1 cellular context compared by ENCODE assay signal in the genomic region with DNA sequence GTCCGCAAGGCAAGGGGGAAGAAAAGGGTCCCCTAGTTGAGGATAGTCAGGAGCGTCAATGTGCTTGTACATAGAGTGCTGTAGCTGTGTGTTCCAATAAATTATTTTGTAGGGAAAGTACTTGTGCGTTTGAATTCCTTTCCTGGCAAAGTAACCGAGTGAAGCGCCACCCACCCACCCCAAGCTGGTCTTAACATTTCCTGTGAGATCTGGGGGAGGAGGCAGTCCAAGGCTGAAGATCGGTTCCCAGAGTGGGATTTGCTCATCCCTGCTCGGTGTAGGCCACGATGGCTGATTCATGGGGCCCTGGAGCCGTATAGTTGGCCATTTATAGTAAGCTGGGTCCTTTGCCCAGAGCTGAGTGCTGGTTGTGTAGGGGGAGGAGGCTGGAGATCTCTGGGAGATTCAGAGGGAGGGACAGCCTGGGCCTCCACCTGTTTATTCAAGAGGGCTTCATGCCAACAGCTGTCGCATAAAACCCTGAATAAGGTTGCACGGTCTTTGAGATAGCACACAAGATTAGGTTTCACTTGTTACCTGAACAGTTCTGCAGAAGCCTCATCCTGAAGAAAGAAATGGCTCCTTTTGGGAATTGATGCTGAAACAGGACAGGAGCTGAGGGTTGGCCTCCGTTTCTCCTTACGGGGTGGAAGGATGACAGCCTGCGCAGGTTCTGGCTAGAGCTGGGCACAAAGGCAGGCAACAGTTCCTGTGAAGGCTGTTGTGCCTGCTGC.
TF ChIP-seq lines count a peak whose summit lies in the region.

No MANE protein-coding gene starts in this region.

TF ChIP-seq in HepG2, 621 proteins besides CTCF, POLR2A, EP300 and RAD21 (continued from another document and continues in another):
- TF ChIP-seq ZNF629 (CRISPR knock-in tag; conservative IDR thresholded peaks at IDR 0.05) (no peak), KAT8 (CRISPR knock-in tag; IDR thresholded peaks at IDR 0.05) (no peak), MYC (CRISPR knock-in tag; IDR thresholded peaks at IDR 0.05; ENCODE audit: borderline replicate concordance) (no peak), PTBP1 (IDR thresholded peaks at IDR 0.05; ENCODE audit: low read depth, low read length, poor library complexity, severe bottlenecking) (no peak), ELF3 (CRISPR knock-in tag; IDR thresholded peaks at IDR 0.05) (no peak), NFIC (IDR thresholded peaks at IDR 0.05; ENCODE audit: low read length) (peak; percentile 39; the same call in 1 of the 2 replicates), RFXANK (CRISPR knock-in tag; IDR thresholded peaks at IDR 0.05) (no peak), TEAD2 (CRISPR knock-in tag; IDR thresholded peaks at IDR 0.05) (no peak), CHD2 (IDR thresholded peaks at IDR 0.05; ENCODE audit: low read depth, low read length) (no peak), TSC22D2 (CRISPR knock-in tag; IDR thresholded peaks at IDR 0.05; ENCODE audit: borderline replicate concordance) (no peak), SIN3A (IDR thresholded peaks at IDR 0.05; ENCODE audit: borderline replicate concordance, low read depth, low read length) (0 out of 2 replicates have a peak, but pooled peaks have one; percentile 56), SMYD3 (CRISPR knock-in tag; IDR thresholded peaks at IDR 0.05) (no peak), REXO4 (CRISPR knock-in tag; IDR thresholded peaks at IDR 0.05; ENCODE audit: borderline replicate concordance) (0 out of 2 replicates have a peak, but pooled peaks have one; percentile 17), MXI1 (IDR thresholded peaks at IDR 0.05; ENCODE audit: borderline replicate concordance, low read depth, low read length) (no peak), TEAD3 (CRISPR knock-in tag; optimal IDR thresholded peaks at IDR 0.05; ENCODE audit: borderline replicate concordance) (peak; percentile 5), ZNF136 (CRISPR knock-in tag; IDR thresholded peaks at IDR 0.05; ENCODE audit: low read depth) (no peak), SALL2 (CRISPR knock-in tag; IDR thresholded peaks at IDR 0.05) (no peak), YY1 (IDR thresholded peaks at IDR 0.05; ENCODE audit: insufficient read depth, insufficient replicate concordance, low read depth, low read length) (no peak), ZNF225 (CRISPR knock-in tag; IDR thresholded peaks at IDR 0.05) (no peak), ZNF619 (CRISPR knock-in tag; IDR thresholded peaks at IDR 0.05) (0 out of 2 replicates have a peak, but pooled peaks have one; percentile 37), GATA4 (IDR thresholded peaks at IDR 0.05; ENCODE audit: borderline replicate concordance, low read depth) (0 out of 2 replicates have a peak, but pooled peaks have one; percentile 8), ZNF124 (CRISPR knock-in tag; IDR thresholded peaks at IDR 0.05) (no peak), NFYC (CRISPR knock-in tag; IDR thresholded peaks at IDR 0.05) (no peak), ZNF703 (CRISPR knock-in tag; IDR thresholded peaks at IDR 0.05; ENCODE audit: borderline replicate concordance) (no peak), ZNF549 (CRISPR knock-in tag; IDR thresholded peaks at IDR 0.05) (no peak)
- TF ChIP-seq, protein P1, sequence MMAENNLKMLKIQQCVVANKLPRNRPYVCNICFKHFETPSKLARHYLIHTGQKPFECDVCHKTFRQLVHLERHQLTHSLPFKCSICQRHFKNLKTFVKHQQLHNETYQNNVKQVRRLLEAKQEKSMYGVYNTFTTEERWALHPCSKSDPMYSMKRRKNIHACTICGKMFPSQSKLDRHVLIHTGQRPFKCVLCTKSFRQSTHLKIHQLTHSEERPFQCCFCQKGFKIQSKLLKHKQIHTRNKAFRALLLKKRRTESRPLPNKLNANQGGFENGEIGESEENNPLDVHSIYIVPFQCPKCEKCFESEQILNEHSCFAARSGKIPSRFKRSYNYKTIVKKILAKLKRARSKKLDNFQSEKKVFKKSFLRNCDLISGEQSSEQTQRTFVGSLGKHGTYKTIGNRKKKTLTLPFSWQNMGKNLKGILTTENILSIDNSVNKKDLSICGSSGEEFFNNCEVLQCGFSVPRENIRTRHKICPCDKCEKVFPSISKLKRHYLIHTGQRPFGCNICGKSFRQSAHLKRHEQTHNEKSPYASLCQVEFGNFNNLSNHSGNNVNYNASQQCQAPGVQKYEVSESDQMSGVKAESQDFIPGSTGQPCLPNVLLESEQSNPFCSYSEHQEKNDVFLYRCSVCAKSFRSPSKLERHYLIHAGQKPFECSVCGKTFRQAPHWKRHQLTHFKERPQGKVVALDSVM (CRISPR knock-in tag; IDR thresholded peaks at IDR 0.05): peak; percentile 10; the same call in 1 of the 2 replicates
- TF ChIP-seq, protein P2, sequence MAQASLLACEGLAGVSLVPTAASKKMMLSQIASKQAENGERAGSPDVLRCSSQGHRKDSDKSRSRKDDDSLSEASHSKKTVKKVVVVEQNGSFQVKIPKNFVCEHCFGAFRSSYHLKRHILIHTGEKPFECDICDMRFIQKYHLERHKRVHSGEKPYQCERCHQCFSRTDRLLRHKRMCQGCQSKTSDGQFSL (CRISPR knock-in tag; IDR thresholded peaks at IDR 0.05): no peak
- TF ChIP-seq, protein P3, sequence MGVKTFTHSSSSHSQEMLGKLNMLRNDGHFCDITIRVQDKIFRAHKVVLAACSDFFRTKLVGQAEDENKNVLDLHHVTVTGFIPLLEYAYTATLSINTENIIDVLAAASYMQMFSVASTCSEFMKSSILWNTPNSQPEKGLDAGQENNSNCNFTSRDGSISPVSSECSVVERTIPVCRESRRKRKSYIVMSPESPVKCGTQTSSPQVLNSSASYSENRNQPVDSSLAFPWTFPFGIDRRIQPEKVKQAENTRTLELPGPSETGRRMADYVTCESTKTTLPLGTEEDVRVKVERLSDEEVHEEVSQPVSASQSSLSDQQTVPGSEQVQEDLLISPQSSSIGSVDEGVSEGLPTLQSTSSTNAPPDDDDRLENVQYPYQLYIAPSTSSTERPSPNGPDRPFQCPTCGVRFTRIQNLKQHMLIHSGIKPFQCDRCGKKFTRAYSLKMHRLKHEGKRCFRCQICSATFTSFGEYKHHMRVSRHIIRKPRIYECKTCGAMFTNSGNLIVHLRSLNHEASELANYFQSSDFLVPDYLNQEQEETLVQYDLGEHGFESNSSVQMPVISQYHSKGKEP (CRISPR knock-in tag; IDR thresholded peaks at IDR 0.05): no peak
- TF ChIP-seq, protein P4, sequence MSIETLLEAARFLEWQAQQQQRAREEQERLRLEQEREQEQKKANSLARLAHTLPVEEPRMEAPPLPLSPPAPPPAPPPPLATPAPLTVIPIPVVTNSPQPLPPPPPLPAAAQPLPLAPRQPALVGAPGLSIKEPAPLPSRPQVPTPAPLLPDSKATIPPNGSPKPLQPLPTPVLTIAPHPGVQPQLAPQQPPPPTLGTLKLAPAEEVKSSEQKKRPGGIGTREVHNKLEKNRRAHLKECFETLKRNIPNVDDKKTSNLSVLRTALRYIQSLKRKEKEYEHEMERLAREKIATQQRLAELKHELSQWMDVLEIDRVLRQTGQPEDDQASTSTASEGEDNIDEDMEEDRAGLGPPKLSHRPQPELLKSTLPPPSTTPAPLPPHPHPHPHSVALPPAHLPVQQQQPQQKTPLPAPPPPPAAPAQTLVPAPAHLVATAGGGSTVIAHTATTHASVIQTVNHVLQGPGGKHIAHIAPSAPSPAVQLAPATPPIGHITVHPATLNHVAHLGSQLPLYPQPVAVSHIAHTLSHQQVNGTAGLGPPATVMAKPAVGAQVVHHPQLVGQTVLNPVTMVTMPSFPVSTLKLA (IDR thresholded peaks at IDR 0.05): no peak
- TF ChIP-seq, protein P5, sequence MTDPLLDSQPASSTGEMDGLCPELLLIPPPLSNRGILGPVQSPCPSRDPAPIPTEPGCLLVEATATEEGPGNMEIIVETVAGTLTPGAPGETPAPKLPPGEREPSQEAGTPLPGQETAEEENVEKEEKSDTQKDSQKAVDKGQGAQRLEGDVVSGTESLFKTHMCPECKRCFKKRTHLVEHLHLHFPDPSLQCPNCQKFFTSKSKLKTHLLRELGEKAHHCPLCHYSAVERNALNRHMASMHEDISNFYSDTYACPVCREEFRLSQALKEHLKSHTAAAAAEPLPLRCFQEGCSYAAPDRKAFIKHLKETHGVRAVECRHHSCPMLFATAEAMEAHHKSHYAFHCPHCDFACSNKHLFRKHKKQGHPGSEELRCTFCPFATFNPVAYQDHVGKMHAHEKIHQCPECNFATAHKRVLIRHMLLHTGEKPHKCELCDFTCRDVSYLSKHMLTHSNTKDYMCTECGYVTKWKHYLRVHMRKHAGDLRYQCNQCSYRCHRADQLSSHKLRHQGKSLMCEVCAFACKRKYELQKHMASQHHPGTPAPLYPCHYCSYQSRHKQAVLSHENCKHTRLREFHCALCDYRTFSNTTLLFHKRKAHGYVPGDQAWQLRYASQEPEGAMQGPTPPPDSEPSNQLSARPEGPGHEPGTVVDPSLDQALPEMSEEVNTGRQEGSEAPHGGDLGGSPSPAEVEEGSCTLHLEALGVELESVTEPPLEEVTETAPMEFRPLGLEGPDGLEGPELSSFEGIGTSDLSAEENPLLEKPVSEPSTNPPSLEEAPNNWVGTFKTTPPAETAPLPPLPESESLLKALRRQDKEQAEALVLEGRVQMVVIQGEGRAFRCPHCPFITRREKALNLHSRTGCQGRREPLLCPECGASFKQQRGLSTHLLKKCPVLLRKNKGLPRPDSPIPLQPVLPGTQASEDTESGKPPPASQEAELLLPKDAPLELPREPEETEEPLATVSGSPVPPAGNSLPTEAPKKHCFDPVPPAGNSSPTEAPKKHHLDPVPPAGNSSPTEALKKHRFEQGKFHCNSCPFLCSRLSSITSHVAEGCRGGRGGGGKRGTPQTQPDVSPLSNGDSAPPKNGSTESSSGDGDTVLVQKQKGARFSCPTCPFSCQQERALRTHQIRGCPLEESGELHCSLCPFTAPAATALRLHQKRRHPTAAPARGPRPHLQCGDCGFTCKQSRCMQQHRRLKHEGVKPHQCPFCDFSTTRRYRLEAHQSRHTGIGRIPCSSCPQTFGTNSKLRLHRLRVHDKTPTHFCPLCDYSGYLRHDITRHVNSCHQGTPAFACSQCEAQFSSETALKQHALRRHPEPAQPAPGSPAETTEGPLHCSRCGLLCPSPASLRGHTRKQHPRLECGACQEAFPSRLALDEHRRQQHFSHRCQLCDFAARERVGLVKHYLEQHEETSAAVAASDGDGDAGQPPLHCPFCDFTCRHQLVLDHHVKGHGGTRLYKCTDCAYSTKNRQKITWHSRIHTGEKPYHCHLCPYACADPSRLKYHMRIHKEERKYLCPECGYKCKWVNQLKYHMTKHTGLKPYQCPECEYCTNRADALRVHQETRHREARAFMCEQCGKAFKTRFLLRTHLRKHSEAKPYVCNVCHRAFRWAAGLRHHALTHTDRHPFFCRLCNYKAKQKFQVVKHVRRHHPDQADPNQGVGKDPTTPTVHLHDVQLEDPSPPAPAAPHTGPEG (CRISPR knock-in tag; IDR thresholded peaks at IDR 0.05): 0 out of 2 replicates have a peak, but pooled peaks have one; percentile 5
- TF ChIP-seq, protein P6, sequence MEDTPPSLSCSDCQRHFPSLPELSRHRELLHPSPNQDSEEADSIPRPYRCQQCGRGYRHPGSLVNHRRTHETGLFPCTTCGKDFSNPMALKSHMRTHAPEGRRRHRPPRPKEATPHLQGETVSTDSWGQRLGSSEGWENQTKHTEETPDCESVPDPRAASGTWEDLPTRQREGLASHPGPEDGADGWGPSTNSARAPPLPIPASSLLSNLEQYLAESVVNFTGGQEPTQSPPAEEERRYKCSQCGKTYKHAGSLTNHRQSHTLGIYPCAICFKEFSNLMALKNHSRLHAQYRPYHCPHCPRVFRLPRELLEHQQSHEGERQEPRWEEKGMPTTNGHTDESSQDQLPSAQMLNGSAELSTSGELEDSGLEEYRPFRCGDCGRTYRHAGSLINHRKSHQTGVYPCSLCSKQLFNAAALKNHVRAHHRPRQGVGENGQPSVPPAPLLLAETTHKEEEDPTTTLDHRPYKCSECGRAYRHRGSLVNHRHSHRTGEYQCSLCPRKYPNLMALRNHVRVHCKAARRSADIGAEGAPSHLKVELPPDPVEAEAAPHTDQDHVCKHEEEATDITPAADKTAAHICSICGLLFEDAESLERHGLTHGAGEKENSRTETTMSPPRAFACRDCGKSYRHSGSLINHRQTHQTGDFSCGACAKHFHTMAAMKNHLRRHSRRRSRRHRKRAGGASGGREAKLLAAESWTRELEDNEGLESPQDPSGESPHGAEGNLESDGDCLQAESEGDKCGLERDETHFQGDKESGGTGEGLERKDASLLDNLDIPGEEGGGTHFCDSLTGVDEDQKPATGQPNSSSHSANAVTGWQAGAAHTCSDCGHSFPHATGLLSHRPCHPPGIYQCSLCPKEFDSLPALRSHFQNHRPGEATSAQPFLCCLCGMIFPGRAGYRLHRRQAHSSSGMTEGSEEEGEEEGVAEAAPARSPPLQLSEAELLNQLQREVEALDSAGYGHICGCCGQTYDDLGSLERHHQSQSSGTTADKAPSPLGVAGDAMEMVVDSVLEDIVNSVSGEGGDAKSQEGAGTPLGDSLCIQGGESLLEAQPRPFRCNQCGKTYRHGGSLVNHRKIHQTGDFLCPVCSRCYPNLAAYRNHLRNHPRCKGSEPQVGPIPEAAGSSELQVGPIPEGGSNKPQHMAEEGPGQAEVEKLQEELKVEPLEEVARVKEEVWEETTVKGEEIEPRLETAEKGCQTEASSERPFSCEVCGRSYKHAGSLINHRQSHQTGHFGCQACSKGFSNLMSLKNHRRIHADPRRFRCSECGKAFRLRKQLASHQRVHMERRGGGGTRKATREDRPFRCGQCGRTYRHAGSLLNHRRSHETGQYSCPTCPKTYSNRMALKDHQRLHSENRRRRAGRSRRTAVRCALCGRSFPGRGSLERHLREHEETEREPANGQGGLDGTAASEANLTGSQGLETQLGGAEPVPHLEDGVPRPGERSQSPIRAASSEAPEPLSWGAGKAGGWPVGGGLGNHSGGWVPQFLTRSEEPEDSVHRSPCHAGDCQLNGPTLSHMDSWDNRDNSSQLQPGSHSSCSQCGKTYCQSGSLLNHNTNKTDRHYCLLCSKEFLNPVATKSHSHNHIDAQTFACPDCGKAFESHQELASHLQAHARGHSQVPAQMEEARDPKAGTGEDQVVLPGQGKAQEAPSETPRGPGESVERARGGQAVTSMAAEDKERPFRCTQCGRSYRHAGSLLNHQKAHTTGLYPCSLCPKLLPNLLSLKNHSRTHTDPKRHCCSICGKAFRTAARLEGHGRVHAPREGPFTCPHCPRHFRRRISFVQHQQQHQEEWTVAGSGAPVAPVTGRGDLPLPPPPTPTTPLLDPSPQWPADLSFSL (CRISPR knock-in tag; IDR thresholded peaks at IDR 0.05): no peak
- TF ChIP-seq, protein P7, sequence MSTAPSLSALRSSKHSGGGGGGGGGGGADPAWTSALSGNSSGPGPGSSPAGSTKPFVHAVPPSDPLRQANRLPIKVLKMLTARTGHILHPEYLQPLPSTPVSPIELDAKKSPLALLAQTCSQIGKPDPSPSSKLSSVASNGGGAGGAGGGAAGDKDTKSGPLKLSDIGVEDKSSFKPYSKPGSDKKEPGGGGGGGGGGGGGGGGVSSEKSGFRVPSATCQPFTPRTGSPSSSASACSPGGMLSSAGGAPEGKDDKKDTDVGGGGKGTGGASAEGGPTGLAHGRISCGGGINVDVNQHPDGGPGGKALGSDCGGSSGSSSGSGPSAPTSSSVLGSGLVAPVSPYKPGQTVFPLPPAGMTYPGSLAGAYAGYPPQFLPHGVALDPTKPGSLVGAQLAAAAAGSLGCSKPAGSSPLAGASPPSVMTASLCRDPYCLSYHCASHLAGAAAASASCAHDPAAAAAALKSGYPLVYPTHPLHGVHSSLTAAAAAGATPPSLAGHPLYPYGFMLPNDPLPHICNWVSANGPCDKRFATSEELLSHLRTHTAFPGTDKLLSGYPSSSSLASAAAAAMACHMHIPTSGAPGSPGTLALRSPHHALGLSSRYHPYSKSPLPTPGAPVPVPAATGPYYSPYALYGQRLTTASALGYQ (CRISPR knock-in tag; IDR thresholded peaks at IDR 0.05): no peak
- TF ChIP-seq, protein P8, sequence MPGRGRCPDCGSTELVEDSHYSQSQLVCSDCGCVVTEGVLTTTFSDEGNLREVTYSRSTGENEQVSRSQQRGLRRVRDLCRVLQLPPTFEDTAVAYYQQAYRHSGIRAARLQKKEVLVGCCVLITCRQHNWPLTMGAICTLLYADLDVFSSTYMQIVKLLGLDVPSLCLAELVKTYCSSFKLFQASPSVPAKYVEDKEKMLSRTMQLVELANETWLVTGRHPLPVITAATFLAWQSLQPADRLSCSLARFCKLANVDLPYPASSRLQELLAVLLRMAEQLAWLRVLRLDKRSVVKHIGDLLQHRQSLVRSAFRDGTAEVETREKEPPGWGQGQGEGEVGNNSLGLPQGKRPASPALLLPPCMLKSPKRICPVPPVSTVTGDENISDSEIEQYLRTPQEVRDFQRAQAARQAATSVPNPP (CRISPR knock-in tag; IDR thresholded peaks at IDR 0.05): 0 out of 2 replicates have a peak, but pooled peaks have one; percentile 19
